ENCODE assay signal across 6 cellular contexts in the genomic region with DNA sequence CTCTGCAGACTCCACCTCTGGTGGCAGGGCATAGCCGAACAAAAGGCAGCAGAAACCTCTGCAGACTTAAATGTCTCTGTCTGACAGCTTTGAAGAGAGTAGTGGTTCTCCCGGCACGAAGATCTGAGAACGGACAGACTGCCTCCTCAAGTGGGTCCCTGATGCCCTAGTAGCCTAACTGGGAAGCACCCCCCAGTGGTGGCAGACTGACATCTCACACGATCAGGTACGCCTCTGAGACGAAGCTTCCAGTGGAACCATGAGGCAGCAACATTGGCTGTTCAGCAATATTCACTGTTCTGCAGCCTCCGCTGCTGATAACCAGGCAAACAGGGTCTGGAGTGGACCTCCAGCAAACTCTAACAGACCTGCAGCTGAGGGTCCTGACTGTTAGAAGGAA. TPM values are rescaled to one million over a fixed set of nuclear protein-coding genes. Genes with fewer than 3 reads are reported as not detected.
"Had no signal": no experiment of that assay in that cellular context is flagged by ENCODE, and none has a peak within 500 bp of the region (broad histone marks: within the 10 kb centered on the region; RNA-seq: fewer than 3 reads in every experiment).

No MANE protein-coding gene starts in this region.

RNA-seq across cellular contexts. Expression of gene MROH2B, which starts 48.5 kb away (rescaled TPM):
- total RNA-seq: MCF 10A, NCI-H460, Peyer's patch, Right ventricle myocardium superior, SJSA1, T-cell had no signal
